19 cellular contexts compared by ENCODE assay signal in the genomic region with DNA sequence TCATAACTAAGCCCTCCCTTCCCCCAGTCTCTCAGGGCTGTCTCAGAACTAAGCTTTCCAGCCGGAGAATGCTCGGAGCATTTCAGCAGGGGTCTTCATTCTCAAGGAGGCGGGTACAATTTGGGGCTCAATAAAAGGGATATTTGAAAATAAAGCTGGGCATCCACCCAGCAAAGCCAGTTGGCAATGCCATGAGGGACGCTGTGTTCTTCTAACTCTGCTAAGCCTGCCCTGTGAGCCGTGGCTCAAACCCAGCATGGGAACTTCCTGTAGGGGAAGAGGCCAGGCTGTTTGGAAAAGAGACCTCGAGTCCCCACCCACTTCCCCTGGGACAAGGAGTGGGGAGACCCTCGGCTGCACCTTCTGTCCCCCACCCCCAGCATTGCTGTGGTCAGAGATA.
DNase-seq lines count a peak whose midpoint lies in the region; ATAC-seq and TF ChIP-seq lines count a peak whose summit lies in the region.
"Had no signal": no experiment of that assay in that cellular context is flagged by ENCODE, and none has a peak within 500 bp of the region (broad histone marks: within the 10 kb centered on the region; RNA-seq: fewer than 3 reads in every experiment).

No MANE protein-coding gene starts in this region.

- no peaks in the 10 kb centered on the region for H3K9me3 Mint-ChIP-seq in activated T-cell treated with anti-CD3 and anti-CD28 coated beads, Interleukin-2, amount 50 U/mL, for 4 hours
- H3K9me3 Mint-ChIP-seq: activated CD8-positive, alpha-beta T cell treated with anti-CD3 and anti-CD28 coated beads for 36 hours; activated T-helper 17 cell treated with anti-CD3 and anti-CD28 coated beads, Interleukin-2, amount 50 U/mL, for 72 hours; natural killer cell had no signal

- peak; percentile 80 for DNase-seq in Ammon's horn (ENCODE audit: low spot score)
- peak in 45 of 58 donors; percentile 19 to 83 (median 52) for DNase-seq in anterior cingulate cortex (lab: John Stamatoyannopoulos, UW)
- DNase-seq in heart right ventricle = no peak
- DNase-seq in osteoblast (ENCODE audit: insufficient read length, low spot score, missing footprints) = peak; percentile 42
- no peak for DNase-seq in NCI-H526 (lab: John Stamatoyannopoulos, UW)
- no peak for DNase-seq in activated T-cell treated with anti-CD3 and anti-CD28 coated beads, Interleukin-2, amount 50 U/mL, for 4 hours
- DNase-seq in SHP77 treated with DMSO at 0.1 percent for 48 hours (lab: John Stamatoyannopoulos, UW) = no peak
- DNase-seq: activated CD8-positive, alpha-beta T cell treated with anti-CD3 and anti-CD28 coated beads for 36 hours; adrenal gland; left lung; MM.1S; natural killer cell; NCI-H2029; NCI-H526 treated with DMSO at 0.1 percent for 48 hours; WERI-Rb-1 had no signal

- H3K4me3 Mint-ChIP-seq in activated T-cell treated with anti-CD3 and anti-CD28 coated beads, Interleukin-2, amount 50 U/mL, for 4 hours = no peak overlapping the region
- H3K4me3 Mint-ChIP-seq: activated CD8-positive, alpha-beta T cell treated with anti-CD3 and anti-CD28 coated beads for 36 hours; activated T-helper 17 cell treated with anti-CD3 and anti-CD28 coated beads, Interleukin-2, amount 50 U/mL, for 72 hours; natural killer cell had no signal

- ATAC-seq in heart right ventricle (peak in 7 of 8 donors; percentile 38 to 92 (median 58)), GM21360 (IDR thresholded peaks at IDR 0.05; ENCODE audit: unreplicated experiment) (no peak)
- ATAC-seq in activated T-cell treated with anti-CD3 and anti-CD28 coated beads, Interleukin-2, amount 50 U/mL, for 4 hours = no peak
- ATAC-seq: A549; activated CD8-positive, alpha-beta T cell treated with anti-CD3 and anti-CD28 coated beads for 36 hours; activated T-helper 17 cell treated with anti-CD3 and anti-CD28 coated beads, Interleukin-2, amount 50 U/mL, for 72 hours; esophagus mucosa; left lung; natural killer cell had no signal

- peaks cover 14% of the 10 kb centered on the region for H3K79me2 ChIP-seq in osteoblast (ENCODE audit: insufficient read depth, low read length)

- H3K27me3 Mint-ChIP-seq in activated T-cell treated with anti-CD3 and anti-CD28 coated beads, Interleukin-2, amount 50 U/mL, for 4 hours (ENCODE audit: low read depth) = no peaks in the 10 kb centered on the region
- H3K27me3 Mint-ChIP-seq: activated CD8-positive, alpha-beta T cell treated with anti-CD3 and anti-CD28 coated beads for 36 hours; activated T-helper 17 cell treated with anti-CD3 and anti-CD28 coated beads, Interleukin-2, amount 50 U/mL, for 72 hours had no signal

- no peak for TF ChIP-seq CTCF in heart right ventricle (IDR thresholded peaks at IDR 0.05)
- TF ChIP-seq CTCF in osteoblast (IDR thresholded peaks at IDR 0.05; ENCODE audit: extremely low read depth, low read depth, low read length) = no peak

- H3K36me3 Mint-ChIP-seq in activated T-cell treated with anti-CD3 and anti-CD28 coated beads, Interleukin-2, amount 50 U/mL, for 4 hours (ENCODE audit: insufficient read depth) = no peaks in the 10 kb centered on the region
- H3K36me3 Mint-ChIP-seq: natural killer cell had no signal

- no peaks in the 10 kb centered on the region for H3K36me3 ChIP-seq in heart right ventricle
- no peaks in the 10 kb centered on the region for H3K36me3 ChIP-seq in osteoblast (ENCODE audit: insufficient read depth, low read length)
- H3K36me3 ChIP-seq: adrenal gland, WERI-Rb-1 had no signal

- WGBS in heart right ventricle, 2 donors = 30 to 37% methylated on average over 7 of the region's 7 CpGs

- H3K4me1 Mint-ChIP-seq in activated T-cell treated with anti-CD3 and anti-CD28 coated beads, Interleukin-2, amount 50 U/mL, for 4 hours (ENCODE audit: low read depth) = peaks cover 5% of the 10 kb centered on the region

- intact Hi-C loops in heart right ventricle (cut with DNase I) = loop anchor here in 1 of 10 donors (10.0 kb wide), 1 partner anchor 689 kb away; no protein-coding TSS in a partner anchor

- H3K27me3 ChIP-seq in heart right ventricle = no peaks in the 10 kb centered on the region
- H3K27me3 ChIP-seq in osteoblast (ENCODE audit: insufficient read depth, low read length) = no peaks in the 10 kb centered on the region
- H3K27me3 ChIP-seq: adrenal gland, left lung had no signal

- H3K4me3 ChIP-seq in heart right ventricle (no peak overlapping the region), osteoblast (ENCODE audit: insufficient read depth, low read length) (no peak overlapping the region)
- H3K4me3 ChIP-seq: A549, adrenal gland, left lung had no signal

- H3K4me2 ChIP-seq in osteoblast (ENCODE audit: insufficient read depth, low read length) = no peak overlapping the region
- H3K4me2 ChIP-seq: A549 had no signal

- no peak overlapping the region for H2AFZ ChIP-seq in osteoblast (ENCODE audit: low read length)

- H3K27ac ChIP-seq in heart right ventricle (peak overlapping the region in 7 of 10 donors; percentile 2 to 54 (median 30)), osteoblast (ENCODE audit: low read depth, low read length) (peak overlapping the region; percentile 1)
- H3K27ac ChIP-seq: A549, adrenal gland, left lung, WERI-Rb-1 had no signal

- H3K4me1 ChIP-seq in heart right ventricle = peaks cover 20 to 50% (median 33%) of the 10 kb centered on the region in 9 donors
- peaks cover 51% of the 10 kb centered on the region for H3K4me1 ChIP-seq in osteoblast (ENCODE audit: insufficient read depth, low read length)
- H3K4me1 ChIP-seq: A549 had no signal

- peaks cover 4% of the 10 kb centered on the region for H4K20me1 ChIP-seq in osteoblast (ENCODE audit: insufficient read depth, low read length)

- H3K9me3 ChIP-seq in heart right ventricle = no peaks in the 10 kb centered on the region
- H3K9me3 ChIP-seq in osteoblast (ENCODE audit: low read depth, low read length) = no peaks in the 10 kb centered on the region
- H3K9me3 ChIP-seq: A549, adrenal gland, left lung had no signal

Comparison
In these comparisons a context has a peak if more than half of its experiments do, and no peak if none do; other contexts are left out.
1. DNase-seq: peak in Ammon's horn (single experiment), anterior cingulate cortex (45 of 58) and osteoblast (single experiment); none in heart right ventricle (0 of 2), NCI-H526 (0 of 2), activated T-cell treated with anti-CD3 and anti-CD28 coated beads, Interleukin-2, amount 50 U/mL, for 4 hours (single experiment) and SHP77 treated with DMSO at 0.1 percent for 48 hours (single experiment).
2. ATAC-seq: peak in heart right ventricle (7 of 8); none in GM21360 (single experiment) and activated T-cell treated with anti-CD3 and anti-CD28 coated beads, Interleukin-2, amount 50 U/mL, for 4 hours (0 of 2).